ENCODE assay signal across 8 cellular contexts in the genomic region with DNA sequence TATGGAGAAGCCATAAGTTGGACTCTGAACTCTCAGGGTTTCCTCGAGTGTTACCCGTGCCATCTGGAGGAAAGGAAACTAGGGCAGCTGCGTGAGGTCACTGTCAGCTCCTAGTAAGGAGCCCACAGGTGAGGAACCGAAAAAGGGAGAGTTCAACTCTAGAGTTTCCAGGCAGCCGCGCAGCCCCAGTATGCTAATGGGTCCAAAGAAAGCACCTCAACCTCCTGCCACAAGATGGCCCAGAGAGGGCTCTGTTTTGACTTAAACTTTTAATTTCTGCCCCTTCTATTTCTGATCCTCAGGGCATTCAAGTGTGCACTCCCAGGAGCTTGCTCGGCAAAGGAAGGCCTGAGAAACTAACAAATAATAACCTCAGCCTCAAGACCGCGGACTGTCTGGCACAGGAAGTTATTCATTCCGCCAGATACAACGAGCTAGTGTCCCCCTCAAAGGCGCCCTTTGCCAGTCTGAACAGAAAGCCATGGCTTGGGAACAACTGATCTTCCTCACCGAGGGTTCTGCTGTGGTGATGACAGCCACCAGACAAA. TPM values are rescaled to one million over a fixed set of nuclear protein-coding genes. Genes with fewer than 3 reads are reported as not detected.
DNase-seq lines count a peak whose midpoint lies in the region; TF ChIP-seq lines count a peak whose summit lies in the region.

No MANE protein-coding gene starts in this region.

- no peak overlapping the region for H2BK20ac ChIP-seq in H9 (ENCODE audit: low read depth, low read length, poor library complexity, severe bottlenecking)

- H3K23me2 ChIP-seq in H9 (ENCODE audit: insufficient read length, low read depth, low read length, poor library complexity, severe bottlenecking) = no peaks in the 10 kb centered on the region

- H4K8ac ChIP-seq in H9 (replicated peaks; ENCODE audit: insufficient read length, low read depth, low read length) = no peak overlapping the region

- H3K4ac ChIP-seq in H9 (ENCODE audit: low read depth, low read length) = no peak overlapping the region

- H4K91ac ChIP-seq in H9 (ENCODE audit: insufficient read length, low read depth, low read length) = no peak overlapping the region

- TF ChIP-seq CTCF in H9 (conservative IDR thresholded peaks at IDR 0.05) (peak; percentile 36), chondrocyte (IDR thresholded peaks at IDR 0.05) (peak; percentile 54)

- H3K9me3 Mint-ChIP-seq in H9 = no peaks in the 10 kb centered on the region
- H3K9me3 Mint-ChIP-seq in chondrocyte (ENCODE audit: low read depth) = no peaks in the 10 kb centered on the region
- H3K9me3 Mint-ChIP-seq in activated T-helper 1 cell treated with anti-CD3 and anti-CD28 coated beads, Interleukin-12 subunit alpha, Interleukin-12 subunit beta, Interleukin-2, Interleukin-4 antibody, amounts not matched to agents 30 ng/mL and 10 ng/mL and 1 ng/mL, durations not matched to agents 14 hours and 24 hours and 36 hours = no peaks in the 10 kb centered on the region

- no peak overlapping the region for H3T11ph ChIP-seq in H9 (ENCODE audit: low read length)

- H3K4me1 ChIP-seq in H9 (ENCODE audit: insufficient read depth, low read length) = peaks cover 2% of the 10 kb centered on the region; the same call in 1 of the 2 replicates
- peaks cover 77% of the 10 kb centered on the region for H3K4me1 ChIP-seq in muscle layer of colon (ENCODE audit: insufficient read depth, low read length)

- H3K4me1 Mint-ChIP-seq in H9 = peaks cover 22 to 25% of the 10 kb centered on the region in 2 experiments
- peaks cover 49% of the 10 kb centered on the region for H3K4me1 Mint-ChIP-seq in chondrocyte (ENCODE audit: low read depth)
- peaks cover 29% of the 10 kb centered on the region for H3K4me1 Mint-ChIP-seq in activated T-helper 1 cell treated with anti-CD3 and anti-CD28 coated beads, Interleukin-12 subunit alpha, Interleukin-12 subunit beta, Interleukin-2, Interleukin-4 antibody, amounts not matched to agents 30 ng/mL and 10 ng/mL and 1 ng/mL, durations not matched to agents 14 hours and 24 hours and 36 hours (ENCODE audit: low read depth)

- H3K4me3 Mint-ChIP-seq in H9 (no peak overlapping the region), chondrocyte (ENCODE audit: unreplicated experiment) (peak overlapping the region; percentile 41)
- H3K4me3 Mint-ChIP-seq in activated T-helper 1 cell treated with anti-CD3 and anti-CD28 coated beads, Interleukin-12 subunit alpha, Interleukin-12 subunit beta, Interleukin-2, Interleukin-4 antibody, amounts not matched to agents 30 ng/mL and 10 ng/mL and 1 ng/mL, durations not matched to agents 14 hours and 24 hours and 36 hours = no peak overlapping the region

- H3K4me2 ChIP-seq in H9 (ENCODE audit: insufficient read depth, insufficient read length, low read length) = no peak overlapping the region

- H3K14ac ChIP-seq in H9 (ENCODE audit: insufficient read depth, low read length) = 0 out of 2 replicates have a peak overlapping the region, but pooled peaks have one; percentile 52

- no peak overlapping the region for H3K27ac ChIP-seq in H9 (ENCODE audit: insufficient read length, low read depth, low read length)
- H3K27ac ChIP-seq in muscle layer of colon (ENCODE audit: low read depth, low read length) = peak overlapping the region; percentile 79

- no peaks in the 10 kb centered on the region for H3K27me3 Mint-ChIP-seq in H9 (ENCODE audit: low read depth)
- no peaks in the 10 kb centered on the region for H3K27me3 Mint-ChIP-seq in chondrocyte (ENCODE audit: low read depth)
- H3K27me3 Mint-ChIP-seq in activated T-helper 1 cell treated with anti-CD3 and anti-CD28 coated beads, Interleukin-12 subunit alpha, Interleukin-12 subunit beta, Interleukin-2, Interleukin-4 antibody, amounts not matched to agents 30 ng/mL and 10 ng/mL and 1 ng/mL, durations not matched to agents 14 hours and 24 hours and 36 hours (ENCODE audit: insufficient read depth) = no peaks in the 10 kb centered on the region

- H3K23ac ChIP-seq in H9 (ENCODE audit: insufficient read length, low read depth, low read length) = no peak overlapping the region

- no peak overlapping the region for H3K4me3 ChIP-seq in muscle layer of colon (ENCODE audit: low read depth in 1 of 2, low read length in 2 of 2)

- no peaks in the 10 kb centered on the region for H4K20me1 ChIP-seq in H9 (ENCODE audit: control insufficient read depth, insufficient read depth, insufficient read length)

- no peak overlapping the region for H3K9ac ChIP-seq in H9 (ENCODE audit: extremely low read depth, insufficient read length, low read length)
- H3K9ac ChIP-seq in muscle layer of colon (ENCODE audit: low read length) = peak overlapping the region; percentile 12

- H2BK5ac ChIP-seq in H9 (ENCODE audit: insufficient read length, low read length) = no peak overlapping the region

- no peaks in the 10 kb centered on the region; the same call in 1 of the 2 replicates for H3K79me2 ChIP-seq in H9 (ENCODE audit: insufficient read depth, low read length)

- no peak overlapping the region for H2AK5ac ChIP-seq in H9 (ENCODE audit: insufficient read length, low read length)

- H3K18ac ChIP-seq in H9 (ENCODE audit: insufficient read length, low read depth, low read length) = no peak overlapping the region

- no peaks in the 10 kb centered on the region for H3K9me3 ChIP-seq in H9 (ENCODE audit: control insufficient read depth, low read depth, low read length)
- H3K9me3 ChIP-seq in muscle layer of colon (ENCODE audit: low read length) = no peaks in the 10 kb centered on the region

- H3K36me3 Mint-ChIP-seq in H9 (ENCODE audit: insufficient read depth in 1 of 3, low read depth in 3 of 3) = peaks cover 3 to 5% (median 3%) of the 10 kb centered on the region in 3 experiments; a peak in 6 of 7 replicates
- H3K36me3 Mint-ChIP-seq in chondrocyte (ENCODE audit: low read depth) = peaks cover 1% of the 10 kb centered on the region
- H3K36me3 Mint-ChIP-seq in activated T-helper 1 cell treated with anti-CD3 and anti-CD28 coated beads, Interleukin-12 subunit alpha, Interleukin-12 subunit beta, Interleukin-2, Interleukin-4 antibody, amounts not matched to agents 30 ng/mL and 10 ng/mL and 1 ng/mL, durations not matched to agents 14 hours and 24 hours and 36 hours (ENCODE audit: low read depth) = no peaks in the 10 kb centered on the region

- H2AFZ ChIP-seq in H9 (ENCODE audit: low read length) = no peak overlapping the region

- H3K27me3 ChIP-seq in H9 (ENCODE audit: insufficient read depth, low read length) = no peaks in the 10 kb centered on the region
- H3K27me3 ChIP-seq in muscle layer of colon (ENCODE audit: control insufficient read depth in 1 of 2, insufficient read depth in 2 of 2, low read length in 2 of 2) = no peaks in the 10 kb centered on the region

- intact Hi-C loops in activated T-helper 1 cell treated with anti-CD3 and anti-CD28 coated beads, Interleukin-12 subunit alpha, Interleukin-12 subunit beta, Interleukin-2, Interleukin-4 antibody, amounts not matched to agents 30 ng/mL and 10 ng/mL and 1 ng/mL, durations not matched to agents 14 hours and 24 hours and 36 hours (cut with micrococcal nuclease) = loop anchor here (2.0 to 5.0 kb wide), 2 partner anchors 13 to 103 kb away; a partner anchor contains a TSS

- H3K56ac ChIP-seq in H9 (ENCODE audit: insufficient read length, low read depth, low read length) = no peak overlapping the region

- no peak overlapping the region for H2BK12ac ChIP-seq in H9 (ENCODE audit: insufficient read length, low read depth, low read length)

- no peak overlapping the region for H4K5ac ChIP-seq in H9 (ENCODE audit: insufficient read length, low read depth, low read length)

- WGBS in H9 (ENCODE audit: extremely low coverage, insufficient read length, low lambda C conversion rate) = no CpG with 5 or more reads among the region's 13 CpGs

- DNase-seq in NOMO-1 (lab: John Stamatoyannopoulos, UW; ENCODE audit: unreplicated experiment in 2 of 2) (peak; percentile 26 to 51), NOMO-1 treated with dmso at 0.1 percent for 144 hours (lab: John Stamatoyannopoulos, UW; ENCODE audit: unreplicated experiment) (no peak), H9 (peak; percentile 33), NCI-H1092 treated with DMSO at 0.1 percent for 48 hours (lab: John Stamatoyannopoulos, UW) (peak; percentile 43), chondrocyte (ENCODE audit: low spot score) (no peak), NCI-H2107 (lab: John Stamatoyannopoulos, UW) (no peak)
- DNase-seq in activated T-helper 1 cell treated with anti-CD3 and anti-CD28 coated beads, Interleukin-12 subunit alpha, Interleukin-12 subunit beta, Interleukin-2, Interleukin-4 antibody, amounts not matched to agents 30 ng/mL and 10 ng/mL and 1 ng/mL, durations not matched to agents 14 hours and 24 hours and 36 hours (ENCODE audit: low spot score) = no peak

- H2BK15ac ChIP-seq in H9 (ENCODE audit: low read depth, low read length) = no peak overlapping the region

- H3K27ac Mint-ChIP-seq in H9 = peak overlapping the region; percentile 35 to 68 (median 66); a peak in 2 of 7 replicates
- peak overlapping the region; percentile 96 for H3K27ac Mint-ChIP-seq in chondrocyte (ENCODE audit: unreplicated experiment)
- H3K27ac Mint-ChIP-seq in activated T-helper 1 cell treated with anti-CD3 and anti-CD28 coated beads, Interleukin-12 subunit alpha, Interleukin-12 subunit beta, Interleukin-2, Interleukin-4 antibody, amounts not matched to agents 30 ng/mL and 10 ng/mL and 1 ng/mL, durations not matched to agents 14 hours and 24 hours and 36 hours = no peak overlapping the region

- peaks cover 7% of the 10 kb centered on the region for H3K79me1 ChIP-seq in H9 (ENCODE audit: insufficient read depth, low read depth, low read length, poor library complexity, severe bottlenecking)

- peaks cover 5% of the 10 kb centered on the region for H3K36me3 ChIP-seq in muscle layer of colon (ENCODE audit: insufficient read depth, low read length)

- no peak overlapping the region for H2BK120ac ChIP-seq in H9 (ENCODE audit: low read depth, low read length, poor library complexity, severe bottlenecking)

RNA-seq across cellular contexts. Expression of a gene that starts 13.9 kb away (rescaled TPM):
- total RNA-seq in H9 (2021) (35.4 and 36.4 TPM in 2 replicates), chondrocyte (145 to 165 TPM (median 155 TPM) in 3 replicates)
- total RNA-seq in activated T-helper 1 cell treated with anti-CD3 and anti-CD28 coated beads, Interleukin-12 subunit alpha, Interleukin-12 subunit beta, Interleukin-2, Interleukin-4 antibody, amounts not matched to agents 30 ng/mL and 10 ng/mL and 1 ng/mL, durations not matched to agents 14 hours and 24 hours and 36 hours = 1.3 and 1.4 TPM in 2 replicates

RNA-seq across cellular contexts. Expression of a gene that starts 51.5 kb away (rescaled TPM):
- total RNA-seq in H9 (2021) (128 and 129 TPM in 2 replicates), chondrocyte (26.1 to 41.5 TPM (median 27.3 TPM) in 3 replicates)
- 70.6 and 75.1 TPM in 2 replicates for total RNA-seq in activated T-helper 1 cell treated with anti-CD3 and anti-CD28 coated beads, Interleukin-12 subunit alpha, Interleukin-12 subunit beta, Interleukin-2, Interleukin-4 antibody, amounts not matched to agents 30 ng/mL and 10 ng/mL and 1 ng/mL, durations not matched to agents 14 hours and 24 hours and 36 hours

RNA-seq across cellular contexts. Expression of a gene that starts 51.8 kb away (rescaled TPM):
- total RNA-seq in H9 (2021) (1.0 and 2.0 TPM in 2 replicates), chondrocyte (0.73 to 1.2 TPM (median 0.92 TPM) in 3 replicates)
- total RNA-seq in activated T-helper 1 cell treated with anti-CD3 and anti-CD28 coated beads, Interleukin-12 subunit alpha, Interleukin-12 subunit beta, Interleukin-2, Interleukin-4 antibody, amounts not matched to agents 30 ng/mL and 10 ng/mL and 1 ng/mL, durations not matched to agents 14 hours and 24 hours and 36 hours = not detected in 2 replicates

Comparison
In these comparisons a context has a peak if more than half of its experiments do, and no peak if none do; other contexts are left out.
1. DNase-seq: peak in NOMO-1 (2 of 2), H9 (single experiment) and NCI-H1092 treated with DMSO at 0.1 percent for 48 hours (single experiment); none in NOMO-1 treated with dmso at 0.1 percent for 144 hours (single experiment), chondrocyte (single experiment), NCI-H2107 (single experiment) and activated T-helper 1 cell treated with anti-CD3 and anti-CD28 coated beads, Interleukin-12 subunit alpha, Interleukin-12 subunit beta, Interleukin-2, Interleukin-4 antibody, amounts not matched to agents 30 ng/mL and 10 ng/mL and 1 ng/mL, durations not matched to agents 14 hours and 24 hours and 36 hours (single experiment).
2. RNA of a gene that starts 13.9 kb away (total RNA-seq): 145 to 165 TPM in chondrocyte and 35.4 to 36.4 TPM in H9; 1.3 to 1.4 TPM in activated T-helper 1 cell treated with anti-CD3 and anti-CD28 coated beads, Interleukin-12 subunit alpha, Interleukin-12 subunit beta, Interleukin-2, Interleukin-4 antibody, amounts not matched to agents 30 ng/mL and 10 ng/mL and 1 ng/mL, durations not matched to agents 14 hours and 24 hours and 36 hours; every median in the first group is over 10 times any median in the second.